ENCODE assay signal across 8 cellular contexts in the genomic region with DNA sequence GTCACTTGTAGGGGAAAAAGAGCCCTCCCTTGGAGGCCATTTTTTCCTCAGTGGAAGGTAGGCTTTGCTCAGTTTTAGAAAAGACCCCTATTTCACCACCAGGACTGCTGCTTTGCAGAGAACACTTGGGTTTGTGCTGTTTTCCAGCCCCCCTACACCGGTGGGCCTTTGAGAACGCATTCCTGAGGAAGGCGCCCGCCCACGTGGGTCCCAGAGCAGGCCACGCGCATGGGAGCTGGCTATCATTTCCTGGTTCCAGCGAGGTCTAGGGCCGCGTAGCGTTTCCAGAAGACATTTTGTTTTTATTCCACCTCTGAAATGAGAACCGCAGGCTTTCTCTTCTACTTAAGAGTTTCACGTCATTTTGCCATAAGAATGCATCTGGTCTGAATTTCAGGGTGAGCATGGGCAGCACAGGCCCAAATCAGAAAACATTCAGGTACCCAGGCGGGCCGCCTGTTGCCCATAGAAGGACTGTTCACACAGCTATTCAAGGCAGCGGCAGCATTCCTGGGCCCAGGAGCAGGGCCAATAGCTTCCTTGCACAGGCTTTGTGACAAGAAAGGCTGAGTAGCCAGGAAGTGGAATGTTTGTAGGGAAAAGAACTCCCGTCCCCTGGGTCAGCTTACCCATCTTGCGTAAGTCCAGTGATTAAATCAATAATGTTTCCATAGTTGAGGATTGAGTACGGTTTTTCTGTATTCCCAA. TPM values are rescaled to one million over a fixed set of nuclear protein-coding genes. Genes with fewer than 3 reads are reported as not detected.
DNase-seq lines count a peak whose midpoint lies in the region; ATAC-seq, FAIRE-seq and TF ChIP-seq lines count a peak whose summit lies in the region.

No MANE protein-coding gene starts in this region.

- WGBS in right lobe of liver (ENCODE audit: insufficient coverage, low coverage, low lambda C conversion rate, missing lambda C conversion rate): 14% methylated on average over 17 of the region's 19 CpGs

- ATAC-seq in right lobe of liver (peak; percentile 36 to 57 (median 44)), HG03175 (IDR thresholded peaks at IDR 0.05; ENCODE audit: unreplicated experiment) (no peak)

- no peaks in the 10 kb centered on the region for H3K27me3 ChIP-seq in right lobe of liver

- no peak for FAIRE-seq in urothelium cell line (lab: Jason Lieb, UNC)

- intact Hi-C loops in right lobe of liver (cut with DNase I): no loop called here

- peaks cover 0 to 5% (median under 1%) of the 10 kb centered on the region in 4 donors for H3K36me3 ChIP-seq in right lobe of liver

- H3K9me3 ChIP-seq in right lobe of liver: no peaks in the 10 kb centered on the region

- peak overlapping the region; percentile 96 to 98 (median 98) for H3K27ac ChIP-seq in right lobe of liver

- H3K4me3 ChIP-seq in right lobe of liver: peak overlapping the region; percentile 86 to 98 (median 92)

- DNase-seq in EL (peak; percentile 80), RKO (ENCODE audit: low spot score) (peak; percentile 84), dermis blood vessel endothelial cell (peak; percentile 92), right lobe of liver (peak; percentile 80 to 91 (median 89)), stromal cell of bone marrow (ENCODE audit: low read depth) (peak; percentile 85), urothelium cell line (ENCODE audit: low spot score) (no peak), NCI-H1092 (lab: John Stamatoyannopoulos, UW) (no peak)

- peaks cover 0 to 46% (median 17%) of the 10 kb centered on the region in 4 donors for H3K4me1 ChIP-seq in right lobe of liver

- peak; percentile 90 for TF ChIP-seq POLR2A in right lobe of liver (IDR thresholded peaks at IDR 0.05)

- peak in 1 of 4 donors; percentile 7 for TF ChIP-seq CTCF in right lobe of liver (IDR thresholded peaks at IDR 0.05)

RNA-seq across cellular contexts. Expression of gene KLHL21, which starts 1.3 kb away (rescaled TPM):
- 25.9 and 31.7 TPM in 2 replicates for total RNA-seq in dermis blood vessel endothelial cell
- 10 to 100 TPM; 12.1 to 24.6 (median 20.0) TPM for total RNA-seq in right lobe of liver

RNA-seq across cellular contexts. Expression of gene PHF13, which starts 9.5 kb away (rescaled TPM):
- total RNA-seq in dermis blood vessel endothelial cell (10.2 and 16.7 TPM in 2 replicates), right lobe of liver (1 to 10 TPM; 2.7 to 6.2 (median 4.5) TPM)

RNA-seq across cellular contexts. Expression of gene THAP3, which starts 20.7 kb away (rescaled TPM):
- total RNA-seq in dermis blood vessel endothelial cell (19.9 and 23.5 TPM in 2 replicates), right lobe of liver (10 to 100 TPM in 4 of 6 experiments, 1 to 10 TPM in 2; 5.9 to 11.3 (median 10.3) TPM)

RNA-seq across cellular contexts. Expression of gene ZBTB48, which starts 24.2 kb away (rescaled TPM):
- total RNA-seq in dermis blood vessel endothelial cell (12.0 and 22.5 TPM in 2 replicates), right lobe of liver (10 to 100 TPM in 4 of 6 experiments, 1 to 10 TPM in 2; 5.9 to 43.1 (median 19.5) TPM)

RNA-seq across cellular contexts. Expression of gene TAS1R1, which starts 48.9 kb away (rescaled TPM):
- under 0.01 TPM in 1 of 2 replicates, not detected in the other for total RNA-seq in dermis blood vessel endothelial cell
- total RNA-seq in right lobe of liver: under 1 TPM in 1 of 6 experiments, not detected in 5; 0.26 TPM

Comparison
In these comparisons a context has a peak if more than half of its experiments do, and no peak if none do; other contexts are left out.
1. DNase-seq: peak in EL (single experiment), RKO (single experiment), dermis blood vessel endothelial cell (single experiment), right lobe of liver (3 of 3) and stromal cell of bone marrow (single experiment); none in urothelium cell line (single experiment) and NCI-H1092 (single experiment).